9 cellular contexts compared by ENCODE assay signal in genomic region chr3:114899186-114899931, GRCh38.
DNase-seq lines count a peak whose midpoint lies in the region; ATAC-seq and TF ChIP-seq lines count a peak whose summit lies in the region.
"Had no signal": no experiment of that assay in that cellular context is flagged by ENCODE, and none has a peak within 500 bp of the region (broad histone marks: within the 10 kb centered on the region; RNA-seq: fewer than 3 reads in every experiment).

No MANE protein-coding gene starts in this region.

- TF ChIP-seq CTCF in WERI-Rb-1 (IDR thresholded peaks at IDR 0.05; ENCODE audit: low read depth, low read length) = no peak

- peak; percentile 74 for ATAC-seq in left lobe of liver
- ATAC-seq in GM21526 (IDR thresholded peaks at IDR 0.05; ENCODE audit: low FRiP score, unreplicated experiment) = no peak
- ATAC-seq in HG03196 (IDR thresholded peaks at IDR 0.05; ENCODE audit: unreplicated experiment) = no peak
- ATAC-seq: activated CD4-positive, alpha-beta T cell treated with anti-CD3 and anti-CD28 coated beads for 36 hours had no signal

- no peaks in the 10 kb centered on the region for H3K27me3 ChIP-seq in WERI-Rb-1 (ENCODE audit: insufficient read depth, low read depth, severe bottlenecking)

- H3K36me3 ChIP-seq in WERI-Rb-1 = no peaks in the 10 kb centered on the region

- H3K4me3 ChIP-seq in WERI-Rb-1 (ENCODE audit: low read depth, low read length) = no peak overlapping the region

- H3K9me3 ChIP-seq in WERI-Rb-1 (ENCODE audit: severe bottlenecking) = no peaks in the 10 kb centered on the region

- peak; percentile 8 for DNase-seq in A172 (ENCODE audit: low spot score)
- peak; percentile 97 for DNase-seq in NCI-H1092 (lab: John Stamatoyannopoulos, UW)
- DNase-seq in SHP77 treated with DMSO at 0.1 percent for 48 hours (lab: John Stamatoyannopoulos, UW) = peak; percentile 98
- peak; percentile 76 for DNase-seq in left lobe of liver (ENCODE audit: low spot score)
- DNase-seq in WERI-Rb-1 = no peak
- DNase-seq in NK-92 (lab: John Stamatoyannopoulos, UW; ENCODE audit: unreplicated experiment) = no peak
- DNase-seq: activated CD4-positive, alpha-beta T cell treated with anti-CD3 and anti-CD28 coated beads for 36 hours had no signal

- no peak overlapping the region for H3K27ac ChIP-seq in WERI-Rb-1

Comparison
In these comparisons a context has a peak if more than half of its experiments do, and no peak if none do; other contexts are left out.
1. DNase-seq: peak in A172 (single experiment), NCI-H1092 (single experiment), SHP77 treated with DMSO at 0.1 percent for 48 hours (single experiment) and left lobe of liver (single experiment); none in WERI-Rb-1 (single experiment) and NK-92 (single experiment).